12 cellular contexts compared by ENCODE assay signal in the genomic region with DNA sequence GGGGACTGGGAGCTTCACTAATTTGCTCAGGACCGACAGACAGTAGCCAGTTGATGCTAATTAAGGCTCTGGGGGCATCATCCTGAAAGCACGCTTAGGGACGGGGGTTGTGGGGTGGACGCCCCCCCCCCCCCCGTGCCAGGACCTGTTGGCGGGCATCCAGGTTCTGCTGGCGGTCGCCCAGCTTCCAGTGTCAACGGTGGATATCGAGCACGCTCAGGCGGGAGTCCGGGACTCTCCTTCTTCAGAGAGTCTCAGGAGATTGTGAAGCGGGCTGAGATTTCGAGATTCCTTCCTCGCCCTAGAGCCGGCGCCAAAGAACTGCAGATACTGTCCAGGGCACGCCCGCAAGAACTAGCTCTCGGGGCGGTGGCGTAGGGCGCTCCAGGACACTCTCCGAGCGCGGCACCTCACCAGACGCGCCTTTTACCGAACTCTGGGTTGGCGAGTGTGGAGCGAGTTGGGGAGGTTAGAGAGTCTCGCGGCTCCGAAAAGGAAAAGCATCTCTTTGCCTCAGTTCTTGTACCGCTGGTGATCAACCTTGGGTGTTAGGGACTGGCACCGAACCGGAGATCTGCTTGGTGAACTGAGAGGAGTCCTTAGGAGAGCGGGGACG. TPM values are rescaled to one million over a fixed set of nuclear protein-coding genes. Genes with fewer than 3 reads are reported as not detected.
DNase-seq lines count a peak whose midpoint lies in the region; ATAC-seq lines count a peak whose summit lies in the region.
"Had no signal": no experiment of that assay in that cellular context is flagged by ENCODE, and none has a peak within 500 bp of the region (broad histone marks: within the 10 kb centered on the region; RNA-seq: fewer than 3 reads in every experiment).

No MANE protein-coding gene starts in this region.

- no peaks in the 10 kb centered on the region for H3K36me3 ChIP-seq in iPS-20b (ENCODE audit: insufficient read depth, low read depth, low read length)
- H3K36me3 ChIP-seq: BLaER1, pancreas had no signal

- peak overlapping the region; percentile 61 to 72 for H3K4me3 Mint-ChIP-seq in activated T-cell treated with anti-CD3 and anti-CD28 coated beads, Interleukin-2, amount 50 U/mL, for 72 hours
- H3K4me3 Mint-ChIP-seq in activated T-cell treated with anti-CD3 and anti-CD28 coated beads, Interleukin-2, amount 50 U/mL, for 4 hours = no peak overlapping the region
- peak overlapping the region; percentile 73 for H3K4me3 Mint-ChIP-seq in T-helper 17 cell
- H3K4me3 Mint-ChIP-seq in stimulated activated naive CD8-positive, alpha-beta T cell treated with anti-CD3 and anti-CD28 coated beads, Interleukin-15, Interleukin-2, amounts not matched to agents 100 ng/mL and 50 ng/mL, for 24 hours = peak overlapping the region; percentile 20

- no peak overlapping the region for H3K9ac ChIP-seq in iPS-20b (ENCODE audit: low read depth, low read length)
- H3K9ac ChIP-seq: BLaER1 had no signal

- peaks cover 81% of the 10 kb centered on the region for H3K27me3 Mint-ChIP-seq in activated T-cell treated with anti-CD3 and anti-CD28 coated beads, Interleukin-2, amount 50 U/mL, for 72 hours (ENCODE audit: low read depth)
- H3K27me3 Mint-ChIP-seq in activated T-cell treated with anti-CD3 and anti-CD28 coated beads, Interleukin-2, amount 50 U/mL, for 4 hours (ENCODE audit: low read depth) = peaks cover 88% of the 10 kb centered on the region
- peaks cover 91% of the 10 kb centered on the region for H3K27me3 Mint-ChIP-seq in T-helper 17 cell
- H3K27me3 Mint-ChIP-seq in stimulated activated naive CD8-positive, alpha-beta T cell treated with anti-CD3 and anti-CD28 coated beads, Interleukin-15, Interleukin-2, amounts not matched to agents 100 ng/mL and 50 ng/mL, for 24 hours = peaks cover 85% of the 10 kb centered on the region

- no peak for DNase-seq in activated T-cell treated with anti-CD3 and anti-CD28 coated beads, Interleukin-2, amount 50 U/mL, for 72 hours
- DNase-seq in activated T-cell treated with anti-CD3 and anti-CD28 coated beads, Interleukin-2, amount 50 U/mL, for 4 hours = no peak
- DNase-seq in T-helper 17 cell = no peak
- DNase-seq in NCI-H2107 treated with DMSO at 0.1 percent for 48 hours (lab: John Stamatoyannopoulos, UW; ENCODE audit: unreplicated experiment) = no peak
- no peak for DNase-seq in stimulated activated CD4-positive, alpha-beta T cell treated with anti-CD3 and anti-CD28 coated beads, Interleukin-4, amount 100 ng/mL, for 1 hour
- DNase-seq: pancreas; stimulated activated CD4-positive, alpha-beta T cell treated with anti-CD3 and anti-CD28 coated beads, Interleukin-4, amount 100 ng/mL, for 24 hours had no signal

- no peaks in the 10 kb centered on the region for H3K9me3 ChIP-seq in T-helper 17 cell (ENCODE audit: control insufficient read depth, low read length, poor library complexity, severe bottlenecking)
- H3K9me3 ChIP-seq in iPS-20b (ENCODE audit: insufficient read depth, low read depth, low read length) = peaks cover 19% of the 10 kb centered on the region; the same call in 1 of the 2 replicates
- H3K9me3 ChIP-seq: pancreas had no signal

- H3K36me3 Mint-ChIP-seq in activated T-cell treated with anti-CD3 and anti-CD28 coated beads, Interleukin-2, amount 50 U/mL, for 72 hours (ENCODE audit: insufficient read depth in 2 of 2) = no peaks in the 10 kb centered on the region
- H3K36me3 Mint-ChIP-seq in activated T-cell treated with anti-CD3 and anti-CD28 coated beads, Interleukin-2, amount 50 U/mL, for 4 hours (ENCODE audit: insufficient read depth) = no peaks in the 10 kb centered on the region
- peaks cover 6% of the 10 kb centered on the region for H3K36me3 Mint-ChIP-seq in T-helper 17 cell (ENCODE audit: low read depth)
- H3K36me3 Mint-ChIP-seq in stimulated activated naive CD8-positive, alpha-beta T cell treated with anti-CD3 and anti-CD28 coated beads, Interleukin-15, Interleukin-2, amounts not matched to agents 100 ng/mL and 50 ng/mL, for 24 hours (ENCODE audit: low read depth) = no peaks in the 10 kb centered on the region

- no peak for ATAC-seq in activated T-cell treated with anti-CD3 and anti-CD28 coated beads, Interleukin-2, amount 50 U/mL, for 72 hours (replicated peaks in 1 of 2)
- no peak for ATAC-seq in activated T-cell treated with anti-CD3 and anti-CD28 coated beads, Interleukin-2, amount 50 U/mL, for 4 hours
- ATAC-seq in T-helper 17 cell (no peak), HG02840 (IDR thresholded peaks at IDR 0.05; ENCODE audit: low FRiP score, unreplicated experiment) (no peak)

- H3K27me3 ChIP-seq in iPS-20b (ENCODE audit: insufficient read depth, low read length) = peaks cover 99% of the 10 kb centered on the region

- peaks cover 58% of the 10 kb centered on the region for H3K4me1 Mint-ChIP-seq in activated T-cell treated with anti-CD3 and anti-CD28 coated beads, Interleukin-2, amount 50 U/mL, for 72 hours (ENCODE audit: low read depth)
- H3K4me1 Mint-ChIP-seq in activated T-cell treated with anti-CD3 and anti-CD28 coated beads, Interleukin-2, amount 50 U/mL, for 4 hours (ENCODE audit: low read depth) = peaks cover 27% of the 10 kb centered on the region
- H3K4me1 Mint-ChIP-seq in T-helper 17 cell = peaks cover 25% of the 10 kb centered on the region
- H3K4me1 Mint-ChIP-seq in stimulated activated naive CD8-positive, alpha-beta T cell treated with anti-CD3 and anti-CD28 coated beads, Interleukin-15, Interleukin-2, amounts not matched to agents 100 ng/mL and 50 ng/mL, for 24 hours (ENCODE audit: low read depth) = peaks cover 18% of the 10 kb centered on the region

- peaks cover 10% of the 10 kb centered on the region for H3K4me1 ChIP-seq in iPS-20b (ENCODE audit: insufficient read depth, low read length)

- peak overlapping the region; percentile 54; the same call in 1 of the 2 replicates for H3K4me3 ChIP-seq in iPS-20b (ENCODE audit: low read length)
- H3K4me3 ChIP-seq: pancreas had no signal

- H3K9me3 Mint-ChIP-seq in activated T-cell treated with anti-CD3 and anti-CD28 coated beads, Interleukin-2, amount 50 U/mL, for 72 hours = no peaks in the 10 kb centered on the region
- H3K9me3 Mint-ChIP-seq in activated T-cell treated with anti-CD3 and anti-CD28 coated beads, Interleukin-2, amount 50 U/mL, for 4 hours = no peaks in the 10 kb centered on the region
- no peaks in the 10 kb centered on the region for H3K9me3 Mint-ChIP-seq in stimulated activated naive CD8-positive, alpha-beta T cell treated with anti-CD3 and anti-CD28 coated beads, Interleukin-15, Interleukin-2, amounts not matched to agents 100 ng/mL and 50 ng/mL, for 24 hours

- no peak overlapping the region for H3K27ac Mint-ChIP-seq in activated T-cell treated with anti-CD3 and anti-CD28 coated beads, Interleukin-2, amount 50 U/mL, for 72 hours
- no peak overlapping the region for H3K27ac Mint-ChIP-seq in T-helper 17 cell
- no peak overlapping the region for H3K27ac Mint-ChIP-seq in stimulated activated naive CD8-positive, alpha-beta T cell treated with anti-CD3 and anti-CD28 coated beads, Interleukin-15, Interleukin-2, amounts not matched to agents 100 ng/mL and 50 ng/mL, for 24 hours

- H3K27ac ChIP-seq in iPS-20b (ENCODE audit: low read length) = no peak overlapping the region
- H3K27ac ChIP-seq: BLaER1, pancreas had no signal

RNA-seq across cellular contexts. Expression of gene RAX, which starts 5.6 kb away (rescaled TPM):
- not detected for total RNA-seq in activated T-cell treated with anti-CD3 and anti-CD28 coated beads, Interleukin-2, amount 50 U/mL, for 72 hours
- total RNA-seq in activated T-cell treated with anti-CD3 and anti-CD28 coated beads, Interleukin-2, amount 50 U/mL, for 4 hours = not detected
- total RNA-seq in T-helper 17 cell = not detected
- total RNA-seq: bronchial epithelial cell, pancreas had no signal

RNA-seq across cellular contexts. Expression of gene GRP, which starts 47.7 kb away (rescaled TPM):
- not detected for total RNA-seq in activated T-cell treated with anti-CD3 and anti-CD28 coated beads, Interleukin-2, amount 50 U/mL, for 72 hours
- not detected for total RNA-seq in activated T-cell treated with anti-CD3 and anti-CD28 coated beads, Interleukin-2, amount 50 U/mL, for 4 hours
- not detected for total RNA-seq in T-helper 17 cell
- total RNA-seq: bronchial epithelial cell had no signal

RNA-seq across cellular contexts. Expression of gene CPLX4, which starts 50.8 kb away (rescaled TPM):
- total RNA-seq in activated T-cell treated with anti-CD3 and anti-CD28 coated beads, Interleukin-2, amount 50 U/mL, for 72 hours = not detected
- total RNA-seq in activated T-cell treated with anti-CD3 and anti-CD28 coated beads, Interleukin-2, amount 50 U/mL, for 4 hours = not detected
- not detected for total RNA-seq in T-helper 17 cell
- total RNA-seq: bronchial epithelial cell had no signal
